ENCODE assay signal across 15 cellular contexts in the genomic region with DNA sequence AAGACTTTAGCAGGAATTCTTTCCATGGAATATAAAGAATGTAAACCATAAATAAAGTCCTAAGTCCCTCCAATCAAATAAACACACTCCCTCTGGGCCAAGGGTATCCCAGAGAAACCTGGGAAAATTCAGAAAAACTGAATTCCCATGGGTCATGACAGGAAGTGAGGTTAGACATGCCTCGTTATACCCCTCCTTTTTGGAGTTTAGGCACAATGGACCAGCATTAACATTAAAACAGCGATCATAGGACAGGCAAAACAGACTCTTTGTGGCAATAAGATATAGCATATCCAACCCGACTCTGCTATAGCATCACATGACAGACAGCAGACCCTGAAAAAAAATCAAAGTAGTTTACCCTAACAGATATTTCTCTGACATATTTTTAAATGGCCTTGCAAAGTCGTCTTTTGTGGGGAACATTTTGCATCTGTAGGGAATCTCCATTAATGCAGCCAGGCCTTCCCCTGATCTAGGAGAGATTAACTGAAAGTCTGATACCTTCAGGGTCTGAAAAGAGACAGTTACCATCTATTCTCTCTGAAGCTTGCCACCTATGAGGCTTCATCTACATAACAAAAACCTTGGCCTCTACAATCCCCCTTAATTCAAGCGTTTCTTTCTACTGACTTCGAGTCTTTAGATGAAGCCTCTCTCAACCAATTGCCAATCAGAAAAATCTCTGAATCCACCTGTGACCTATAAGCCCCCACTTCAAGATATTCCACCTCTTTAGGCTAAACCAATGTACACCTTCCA.
DNase-seq lines count a peak whose midpoint lies in the region; ATAC-seq, FAIRE-seq and TF ChIP-seq lines count a peak whose summit lies in the region.
"Had no signal": no experiment of that assay in that cellular context is flagged by ENCODE, and none has a peak within 500 bp of the region (broad histone marks: within the 10 kb centered on the region; RNA-seq: fewer than 3 reads in every experiment).

No MANE protein-coding gene starts in this region.

- H3K4me2 ChIP-seq in H1 (ENCODE audit: insufficient read depth in 1 of 2, low read depth in 2 of 2, low read length in 2 of 2): peak overlapping the region in 1 of 2 experiments; percentile 22; a peak in 1 of 4 replicates
- H3K4me2 ChIP-seq in neural progenitor cell: no peak overlapping the region
- H3K4me2 ChIP-seq: BLaER1 had no signal

- H3K4me3 Mint-ChIP-seq in neural progenitor cell: no peak overlapping the region
- H3K4me3 Mint-ChIP-seq: CD8-positive, alpha-beta memory T cell had no signal

- H4K20me1 ChIP-seq in H1 (replicated peaks in 1 of 2; ENCODE audit: control insufficient read depth in 1 of 2, insufficient read depth in 2 of 2, low read length in 2 of 2) (no peaks in the 10 kb centered on the region), neural progenitor cell (ENCODE audit: low read depth) (no peaks in the 10 kb centered on the region)
- H4K20me1 ChIP-seq: BLaER1 had no signal

- no peak overlapping the region for H3K27ac Mint-ChIP-seq in neural progenitor cell
- H3K27ac Mint-ChIP-seq: CD8-positive, alpha-beta memory T cell had no signal

- H3K27ac ChIP-seq in HUES48 (ENCODE audit: low read depth, low read length) (peak overlapping the region; percentile 87), H1 (ENCODE audit: low read depth, low read length) (peak overlapping the region; percentile 33; the same call in 1 of the 2 replicates), neural progenitor cell (no peak overlapping the region)
- H3K27ac ChIP-seq: BLaER1 had no signal

- H4K91ac ChIP-seq in H1 (replicated peaks; ENCODE audit: insufficient read length, low read length): peak overlapping the region; percentile 87

- TF ChIP-seq RAD21 in H1 (IDR thresholded peaks at IDR 0.05 in 1 of 2, conservative IDR thresholded peaks at IDR 0.05 in 1 of 2; ENCODE audit: low read depth in 2 of 2, low read length in 2 of 2): no peak

- no peaks in the 10 kb centered on the region for H3K36me3 ChIP-seq in HUES48 (ENCODE audit: control insufficient read depth, insufficient read depth, low read length)
- H3K36me3 ChIP-seq in H1 (ENCODE audit: control insufficient read depth in 2 of 4, insufficient read depth in 4 of 4, low read length in 3 of 4): peaks cover 0 to 7% (median 3%) of the 10 kb centered on the region in 4 experiments; a peak in 3 of 8 replicates
- no peaks in the 10 kb centered on the region for H3K36me3 ChIP-seq in neural progenitor cell
- H3K36me3 ChIP-seq: BLaER1 had no signal

- TF ChIP-seq CTCF in H1 (IDR thresholded peaks at IDR 0.05; ENCODE audit: control extremely low read depth in 1 of 3, insufficient read depth in 1 of 3, low read depth in 1 of 3, low read length in 3 of 3): no peak
- TF ChIP-seq CTCF in neural progenitor cell (IDR thresholded peaks at IDR 0.05): no peak
- no peak for TF ChIP-seq CTCF in omental fat pad (IDR thresholded peaks at IDR 0.05)

- H3K9me3 ChIP-seq in HUES48 (ENCODE audit: control insufficient read depth, insufficient read depth, low read length): peaks cover 45% of the 10 kb centered on the region
- peaks cover 27 to 39% of the 10 kb centered on the region in 2 experiments for H3K9me3 ChIP-seq in H1 (ENCODE audit: insufficient read depth in 2 of 2, low read depth in 1 of 2, low read length in 1 of 2)
- H3K9me3 ChIP-seq in neural progenitor cell (ENCODE audit: low read depth): peaks cover 6% of the 10 kb centered on the region

- WGBS in H1 (ENCODE audit: extremely low coverage in 1 of 2, insufficient coverage in 1 of 2, insufficient read length in 1 of 2, insufficient replicate concordance in 2 of 2, low coverage in 1 of 2, low lambda C conversion rate in 2 of 2, missing lambda C conversion rate in 1 of 2), 2 experiments: 30% methylated on average over 6 of the region's 6 CpGs; no CpG with 5 or more reads in 1 of the 2 experiments

- no peaks in the 10 kb centered on the region for H3K36me3 Mint-ChIP-seq in neural progenitor cell
- H3K36me3 Mint-ChIP-seq: CD8-positive, alpha-beta memory T cell had no signal

- TF ChIP-seq POLR2A in H1 (IDR thresholded peaks at IDR 0.05; ENCODE audit: control extremely low read depth in 1 of 2, low read depth in 2 of 2, low read length in 2 of 2): no peak

- H3K79me2 ChIP-seq in H1 (ENCODE audit: control insufficient read depth in 1 of 2, insufficient read depth in 2 of 2, low read length in 2 of 2) (no peaks in the 10 kb centered on the region), neural progenitor cell (ENCODE audit: low read depth) (no peaks in the 10 kb centered on the region)

- H2AK5ac ChIP-seq in H1 (ENCODE audit: low read depth, low read length): no peak overlapping the region; the same call in 1 of the 2 replicates

- H3K23ac ChIP-seq in H1 (ENCODE audit: insufficient read length): no peak overlapping the region

- H4K8ac ChIP-seq in H1 (ENCODE audit: extremely low read depth, insufficient read depth, low read length): no peak overlapping the region

- no peak for ATAC-seq in omental fat pad (ENCODE audit: low FRiP score)
- no peak for ATAC-seq in HG03280 (IDR thresholded peaks at IDR 0.05; ENCODE audit: unreplicated experiment)
- ATAC-seq: GM12878, HCT116 had no signal

- peak overlapping the region; percentile 74; the same call in 1 of the 2 replicates for H2BK20ac ChIP-seq in H1 (ENCODE audit: low read length)

- DNase-seq in H1 (ENCODE audit: low read depth in 1 of 2, low spot score in 2 of 2) (no peak), iPS DF 4.7 (ENCODE audit: extremely low read depth, low spot score) (peak; percentile 58), neural progenitor cell (ENCODE audit: low spot score) (peak; percentile 27), omental fat pad (ENCODE audit: low spot score) (no peak), T-helper 9 cell (no peak), NCI-H345 treated with DMSO at 0.1 percent for 48 hours (lab: John Stamatoyannopoulos, UW; ENCODE audit: unreplicated experiment) (no peak)
- DNase-seq: AML-193; CD8-positive, alpha-beta memory T cell; DMS 273 treated with DMSO at 0.1 percent for 48 hours; GOT3 had no signal

- peak overlapping the region; percentile 27 for H2BK12ac ChIP-seq in H1 (ENCODE audit: low read depth, low read length)

- no peak overlapping the region for H3K56ac ChIP-seq in H1 (replicated peaks; ENCODE audit: insufficient read length, low read depth, low read length)

- H3K27me3 Mint-ChIP-seq in neural progenitor cell (ENCODE audit: insufficient read depth, low read depth): peaks cover 2% of the 10 kb centered on the region

- no peak overlapping the region for H3K14ac ChIP-seq in H1 (ENCODE audit: insufficient read length)

- H3K27me3 ChIP-seq in HUES48 (ENCODE audit: control insufficient read depth, insufficient read depth, low read length): no peaks in the 10 kb centered on the region
- no peaks in the 10 kb centered on the region for H3K27me3 ChIP-seq in H1 (replicated peaks in 1 of 4; ENCODE audit: control insufficient read depth in 3 of 4, extremely low read depth in 1 of 4, insufficient read depth in 3 of 4, low read length in 3 of 4)
- H3K27me3 ChIP-seq in neural progenitor cell: no peaks in the 10 kb centered on the region
- H3K27me3 ChIP-seq: BLaER1 had no signal

- H3K9ac ChIP-seq in HUES48 (ENCODE audit: low read depth, low read length): peak overlapping the region; percentile 7; the same call in 1 of the 2 replicates
- no peak overlapping the region; a peak in 2 of 7 replicates for H3K9ac ChIP-seq in H1 (replicated peaks in 1 of 4; ENCODE audit: extremely low read depth in 1 of 4, low read depth in 3 of 4, low read length in 3 of 4)
- H3K9ac ChIP-seq in neural progenitor cell: no peak overlapping the region
- H3K9ac ChIP-seq: BLaER1 had no signal

- FAIRE-seq in H1 (lab: Jason Lieb, UNC): peak; percentile 89
- FAIRE-seq: GM12878 had no signal

- peaks cover 17% of the 10 kb centered on the region for H3F3A ChIP-seq in neural progenitor cell (ENCODE audit: low read depth)

- H3K9me3 Mint-ChIP-seq in neural progenitor cell: peaks cover 8% of the 10 kb centered on the region

- H3K4me1 Mint-ChIP-seq in neural progenitor cell: no peaks in the 10 kb centered on the region
- H3K4me1 Mint-ChIP-seq: CD8-positive, alpha-beta memory T cell had no signal

- H3K23me2 ChIP-seq in H1 (ENCODE audit: low read depth, low read length): no peaks in the 10 kb centered on the region

- H3K4ac ChIP-seq in H1 (replicated peaks; ENCODE audit: insufficient read length, low read depth, low read length): no peak overlapping the region

- no peak for TF ChIP-seq EP300 in H1 (IDR thresholded peaks at IDR 0.05; ENCODE audit: borderline replicate concordance in 1 of 2, low read depth in 2 of 2, low read length in 2 of 2)

- H3K79me1 ChIP-seq in H1 (ENCODE audit: low read depth, low read length): no peaks in the 10 kb centered on the region

- H3K4me1 ChIP-seq in HUES48 (ENCODE audit: control insufficient read depth, insufficient read depth, low read length) (peaks cover 35% of the 10 kb centered on the region), H1 (replicated peaks in 1 of 4; ENCODE audit: control insufficient read depth in 3 of 4, insufficient read depth in 4 of 4, low read length in 3 of 4) (peaks cover 0 to 11% (median under 1%) of the 10 kb centered on the region in 4 experiments; a peak in 2 of 7 replicates), neural progenitor cell (peaks cover 5% of the 10 kb centered on the region)
- H3K4me1 ChIP-seq: BLaER1 had no signal

- POLR2A ChIA-PET in H1 (lab: Charles Lee; ENCODE audit: partially characterized antibody): no interaction called here

- H2AFZ ChIP-seq in H1 (ENCODE audit: low read length): no peak overlapping the region
- no peak overlapping the region for H2AFZ ChIP-seq in neural progenitor cell (replicated peaks)

- no peak overlapping the region for H2BK15ac ChIP-seq in H1 (ENCODE audit: low read length)

- peak overlapping the region; percentile 85; the same call in 1 of the 2 replicates for H2BK5ac ChIP-seq in H1 (ENCODE audit: low read depth, low read length)

- H3K4me3 ChIP-seq in HUES48 (ENCODE audit: low read depth, low read length) (0 out of 2 replicates have a peak overlapping the region, but pooled peaks have one; percentile 19), H1 (ENCODE audit: extremely low read depth in 1 of 4, insufficient read depth in 2 of 4, low read depth in 3 of 4, low read length in 4 of 4) (peak overlapping the region in 1 of 4 experiments; percentile 7; a peak in 1 of 8 replicates), neural progenitor cell (no peak overlapping the region)
- H3K4me3 ChIP-seq: BLaER1, GM12878 had no signal

- H3K18ac ChIP-seq in H1 (ENCODE audit: extremely low read depth, low read length): peak overlapping the region; percentile 89

- H2BK120ac ChIP-seq in H1 (replicated peaks; ENCODE audit: low read depth, low read length): peak overlapping the region; percentile 74

- CTCF ChIA-PET in H1 (lab: Charles Lee; ENCODE audit: partially characterized antibody): no interaction called here

- peak overlapping the region; percentile 53 for H4K5ac ChIP-seq in H1 (ENCODE audit: insufficient read length, low read depth, low read length)

TF ChIP-seq in H1, 55 proteins besides CTCF, POLR2A, EP300 and RAD21 (continues in another document):
- TF ChIP-seq SP1 (IDR thresholded peaks at IDR 0.05; ENCODE audit: low read depth, low read length) (peak; percentile 44; the same call in 1 of the 2 replicates), EGR1 (IDR thresholded peaks at IDR 0.05; ENCODE audit: borderline replicate concordance, low read depth, low read length) (no peak), MAFK (IDR thresholded peaks at IDR 0.05; ENCODE audit: low read depth, low read length) (no peak)

Comparison
In these comparisons a context has a peak if more than half of its experiments do, and no peak if none do; other contexts are left out.
1. DNase-seq: peak in iPS DF 4.7 (single experiment) and neural progenitor cell (single experiment); none in H1 (0 of 2), omental fat pad (single experiment), T-helper 9 cell (single experiment) and NCI-H345 treated with DMSO at 0.1 percent for 48 hours (single experiment).